ENCODE assay signal across 15 cellular contexts in the genomic region with DNA sequence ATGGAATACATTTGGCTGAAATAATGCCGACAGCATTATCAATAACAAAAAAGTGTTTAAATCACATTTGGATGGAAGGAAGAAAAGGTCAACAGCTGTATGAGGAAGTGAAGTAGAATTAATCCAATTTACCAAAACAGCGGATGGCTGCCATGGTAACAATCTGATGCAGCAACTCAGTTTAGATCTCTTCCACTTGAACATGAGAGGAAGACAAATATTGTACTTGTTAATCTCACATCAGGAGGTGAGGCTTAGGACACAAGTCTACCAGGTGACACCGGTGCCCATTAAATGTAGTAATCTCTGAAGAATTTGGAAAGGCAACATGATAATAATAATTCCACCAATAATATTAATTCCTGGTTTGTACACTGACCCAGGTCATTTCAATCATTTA. TPM values are rescaled to one million over a fixed set of nuclear protein-coding genes. Genes with fewer than 3 reads are reported as not detected.
DNase-seq lines count a peak whose midpoint lies in the region; FAIRE-seq and TF ChIP-seq lines count a peak whose summit lies in the region.
"Had no signal": no experiment of that assay in that cellular context is flagged by ENCODE, and none has a peak within 500 bp of the region (broad histone marks: within the 10 kb centered on the region; RNA-seq: fewer than 3 reads in every experiment).

No MANE protein-coding gene starts in this region.

- 15 to 54% (median 32%) methylated on average over 3 of the region's 3 CpGs for WGBS in small intestine, 3 donors

- FAIRE-seq in small intestine (lab: Jason Lieb, UNC) (no peak), frontal cortex (lab: Jason Lieb, UNC) (no peak)
- FAIRE-seq: keratinocyte had no signal

- CTCF ChIA-PET in OCI-LY7 (lab: Charles Lee; ENCODE audit: unreplicated experiment) = no interaction called here

- H3K27ac ChIP-seq in Karpas-422 (ENCODE audit: low read length) (no peak overlapping the region), colonic mucosa (peak overlapping the region; percentile 94), small intestine (ENCODE audit: low read depth in 1 of 2, low read length in 1 of 2) (no peak overlapping the region), OCI-LY7 (ENCODE audit: low read depth, low read length, poor library complexity, severe bottlenecking) (no peak overlapping the region)

- H3K4me3 ChIP-seq in Karpas-422 (ENCODE audit: low read length) (no peak overlapping the region), colonic mucosa (no peak overlapping the region), small intestine (ENCODE audit: low read depth in 1 of 2, low read length in 2 of 2) (no peak overlapping the region), OCI-LY7 (ENCODE audit: low read depth, low read length, poor library complexity, severe bottlenecking) (no peak overlapping the region)

- H4K20me1 ChIP-seq in Karpas-422 (ENCODE audit: insufficient read depth, low read depth, low read length) = no peaks in the 10 kb centered on the region
- H4K20me1 ChIP-seq in OCI-LY7 (ENCODE audit: insufficient read depth, low read length) = no peaks in the 10 kb centered on the region

- DNase-seq in Karpas-422 (peak; percentile 20), NCI-H2227 treated with DMSO at 0.1 percent for 48 hours (lab: John Stamatoyannopoulos, UW) (peak; percentile 1), colonic mucosa (no peak), small intestine (peak; percentile 73), NAMALWA (ENCODE audit: low spot score) (no peak), frontal cortex (ENCODE audit: low spot score in 2 of 2) (no peak), OCI-LY7 (ENCODE audit: low spot score) (no peak)
- DNase-seq: activated CD4-positive, alpha-beta T cell treated with anti-CD3 and anti-CD28 coated beads for 4 hours; activated T-cell treated with anti-CD3 and anti-CD28 coated beads, Interleukin-2, amount 50 U/mL, for 72 hours; amniotic stem cell; dermis blood vessel endothelial cell; foreskin melanocyte; naive thymus-derived CD8-positive, alpha-beta T cell; SW 1271 had no signal

- H2AFZ ChIP-seq in Karpas-422 (ENCODE audit: low read length) (no peak overlapping the region), OCI-LY7 (ENCODE audit: low read length) (no peak overlapping the region)

- H3K36me3 ChIP-seq in Karpas-422 (ENCODE audit: insufficient read depth, low read length) (no peaks in the 10 kb centered on the region), colonic mucosa (no peaks in the 10 kb centered on the region), small intestine (ENCODE audit: control insufficient read depth in 2 of 2, insufficient read depth in 2 of 2, low read length in 2 of 2) (no peaks in the 10 kb centered on the region), OCI-LY7 (ENCODE audit: insufficient read depth, low read length) (no peaks in the 10 kb centered on the region)

- no TSS peak for BruUV-seq in OCI-LY7 (replicated peaks; lab: Mats Ljungman, UMichigan)

- H3K9me3 ChIP-seq in Karpas-422 (ENCODE audit: low read length) (no peaks in the 10 kb centered on the region; the same call in none of the 2 replicates), colonic mucosa (no peaks in the 10 kb centered on the region), small intestine (ENCODE audit: control insufficient read depth, low read depth) (no peaks in the 10 kb centered on the region), OCI-LY7 (ENCODE audit: low read length) (no peaks in the 10 kb centered on the region)

- H3K79me2 ChIP-seq in Karpas-422 (ENCODE audit: low read length) (no peaks in the 10 kb centered on the region), OCI-LY7 (ENCODE audit: insufficient read depth, low read depth, low read length) (no peaks in the 10 kb centered on the region)

- no peak overlapping the region for H3K4me2 ChIP-seq in Karpas-422 (ENCODE audit: low read depth, low read length, poor library complexity, severe bottlenecking)
- H3K4me2 ChIP-seq in OCI-LY7 (ENCODE audit: low read length) = no peak overlapping the region

- POLR2A ChIA-PET in OCI-LY7 (lab: Charles Lee) = no interaction called here

- no peaks in the 10 kb centered on the region for H3K27me3 ChIP-seq in Karpas-422 (ENCODE audit: low read length)
- peaks cover 4% of the 10 kb centered on the region for H3K27me3 ChIP-seq in colonic mucosa
- peaks cover 0 to 6% of the 10 kb centered on the region in 2 donors for H3K27me3 ChIP-seq in small intestine (ENCODE audit: control insufficient read depth in 2 of 2, insufficient read depth in 2 of 2, low read length in 2 of 2)

- no peaks in the 10 kb centered on the region for H3K4me1 ChIP-seq in Karpas-422 (ENCODE audit: low read length)
- H3K4me1 ChIP-seq in colonic mucosa = peaks cover 6% of the 10 kb centered on the region
- H3K4me1 ChIP-seq in small intestine (ENCODE audit: control insufficient read depth in 2 of 2, insufficient read depth in 1 of 2, low read depth in 1 of 2, low read length in 1 of 2) = peaks cover 2 to 6% of the 10 kb centered on the region in 2 donors
- H3K4me1 ChIP-seq in OCI-LY7 (ENCODE audit: insufficient read depth, low read length, poor library complexity, severe bottlenecking) = no peaks in the 10 kb centered on the region

- no peak for TF ChIP-seq CTCF in colonic mucosa (IDR thresholded peaks at IDR 0.05)
- no peak for TF ChIP-seq CTCF in OCI-LY7 (conservative IDR thresholded peaks at IDR 0.05; ENCODE audit: low read length)

- intact Hi-C loops in colonic mucosa (cut with DNase I) = no loop called here
- intact Hi-C loops in OCI-LY7 (cut with micrococcal nuclease; ENCODE audit: unreplicated experiment) = no loop called here

- H3K9ac ChIP-seq in Karpas-422 (ENCODE audit: low read length) (no peak overlapping the region), colonic mucosa (ENCODE audit: low read depth in 2 of 2, low read length in 2 of 2) (peak overlapping the region in 1 of 2 donors; percentile 60)

- H3K9me2 ChIP-seq in Karpas-422 (replicated peaks; ENCODE audit: insufficient read depth, low read length) (no peaks in the 10 kb centered on the region), OCI-LY7 (ENCODE audit: insufficient read depth, low read length) (no peaks in the 10 kb centered on the region)

RNA-seq across cellular contexts. Expression of a gene that starts 2.4 kb away (rescaled TPM):
- 0.04 and 0.15 TPM in 2 replicates for total RNA-seq in Karpas-422 (2014; rRNA removed; shearing (Covaris generic); ENCODE audit: low replicate concordance)
- total RNA-seq in colonic mucosa (10 to 100 TPM; 36.8 to 38.9 TPM), frontal cortex (0.41 TPM), OCI-LY7 (2022) (not detected in 2 replicates)
- 1 to 10 TPM; 2.2 to 5.1 (median 4.2) TPM for polyA plus RNA-seq in small intestine
- total RNA-seq in OCI-LY7 (2014; rRNA removed; shearing (Covaris generic)) = not detected in 2 replicates
- total RNA-seq: activated T-cell treated with anti-CD3 and anti-CD28 coated beads, Interleukin-2, amount 50 U/mL, for 72 hours; naive thymus-derived CD8-positive, alpha-beta T cell had no signal
- polyA plus RNA-seq: naive thymus-derived CD8-positive, alpha-beta T cell had no signal

Comparison
In these comparisons a context has a peak if more than half of its experiments do, and no peak if none do; other contexts are left out.
1. DNase-seq: peak in Karpas-422 (single experiment), NCI-H2227 treated with DMSO at 0.1 percent for 48 hours (single experiment) and small intestine (single experiment); none in colonic mucosa (single experiment), NAMALWA (single experiment), frontal cortex (0 of 2) and OCI-LY7 (single experiment).
2. RNA of a gene that starts 2.4 kb away (total RNA-seq): 36.8 to 38.9 TPM in colonic mucosa; 0.41 TPM in frontal cortex (single experiment), 0.04 to 0.15 TPM in Karpas-422 and not detected in OCI-LY7; every median in the first group is over 10 times any median in the second.